ENCODE assay signal across 6 cellular contexts in the genomic region with DNA sequence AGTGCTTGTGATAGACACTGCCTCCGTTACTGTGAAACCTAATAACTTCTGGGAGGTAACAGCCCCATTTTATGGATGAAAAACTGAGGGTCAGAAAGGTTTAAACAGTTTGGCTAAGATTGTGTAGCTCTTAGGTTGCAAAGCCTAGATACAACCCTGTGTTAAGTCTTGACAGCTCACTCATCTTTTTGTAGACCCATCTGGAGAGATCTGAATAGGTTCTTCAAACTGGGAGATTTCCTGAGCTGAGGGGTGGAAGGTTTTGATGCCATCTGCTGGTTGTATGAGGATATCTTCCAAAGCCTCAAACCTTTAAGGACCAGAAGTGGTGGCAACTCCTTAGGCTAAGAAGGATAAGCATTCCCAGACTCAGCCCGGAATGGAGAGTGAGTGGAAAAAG. TPM values are rescaled to one million over a fixed set of nuclear protein-coding genes. Genes with fewer than 3 reads are reported as not detected.
DNase-seq lines count a peak whose midpoint lies in the region; ATAC-seq, FAIRE-seq and TF ChIP-seq lines count a peak whose summit lies in the region.

No MANE protein-coding gene starts in this region.

- H4K20me1 ChIP-seq in PC-3 (ENCODE audit: low read length), result no peaks in the 10 kb centered on the region

- FAIRE-seq in A549 (lab: Jason Lieb, UNC), result peak; percentile 63

- H3K9me3 ChIP-seq in A549 (no peaks in the 10 kb centered on the region), PC-3 (ENCODE audit: low read length) (no peaks in the 10 kb centered on the region)
- H3K9me3 ChIP-seq in effector memory CD4-positive, alpha-beta T cell (ENCODE audit: control insufficient read depth, low read length), result no peaks in the 10 kb centered on the region

- TF ChIP-seq EP300 in A549 (IDR thresholded peaks at IDR 0.05), result no peak

- intact Hi-C loops in PC-3 (cut with micrococcal nuclease), result loop anchor here (1.0 to 2.0 kb wide), 3 partner anchors 73 to 297 kb away; partner anchors contain the start of gene TIMM10

- 49% methylated on average over 2 of the region's 2 CpGs for WGBS in A549 (ENCODE audit: missing lambda C conversion rate)

- H3K9me2 ChIP-seq in PC-3 (replicated peaks; ENCODE audit: low read length), result no peaks in the 10 kb centered on the region

- TF ChIP-seq CTCF in A549 (IDR thresholded peaks at IDR 0.05) (peak; percentile 69), PC-3 (conservative IDR thresholded peaks at IDR 0.05; ENCODE audit: low read depth, low read length) (peak; percentile 81)

- H3K27ac ChIP-seq in A549, result no peak overlapping the region
- no peak overlapping the region for H3K27ac ChIP-seq in PC-3 (ENCODE audit: low read length)
- no peak overlapping the region for H3K27ac ChIP-seq in effector memory CD4-positive, alpha-beta T cell (ENCODE audit: insufficient read depth, low read length, poor library complexity, severe bottlenecking)

- BruUV-seq in PC-3 (replicated peaks; lab: Mats Ljungman, UMichigan), result no TSS peak

- POLR2A ChIA-PET in A549 (lab: Yijun Ruan, JAX) (interaction anchor here (0.5 to 1.9 kb wide), 4 partner anchors 58 to 306 kb away, joined by 3 to 16 read pairs (median 4); partner anchors contain the start of genes SSRP1 and UBE2L6), PC-3 (lab: Charles Lee; ENCODE audit: unreplicated experiment) (no interaction called here)

- H3K27me3 ChIP-seq in PC-3 (ENCODE audit: low read length), result no peaks in the 10 kb centered on the region; the same call in 1 of the 2 replicates
- peaks cover 24% of the 10 kb centered on the region for H3K27me3 ChIP-seq in effector memory CD4-positive, alpha-beta T cell (replicated peaks; ENCODE audit: control insufficient read depth, insufficient read depth, low read length, poor library complexity, severe bottlenecking)

- H3F3A ChIP-seq in PC-3 (ENCODE audit: low read length, unreplicated experiment), result no peaks in the 10 kb centered on the region

- H3K36me3 ChIP-seq in PC-3 (ENCODE audit: low read depth, low read length), result no peaks in the 10 kb centered on the region
- no peaks in the 10 kb centered on the region for H3K36me3 ChIP-seq in effector memory CD4-positive, alpha-beta T cell (ENCODE audit: control insufficient read depth, insufficient read depth, low read length)

- peak; percentile 74 to 78 for DNase-seq in A549 (ENCODE audit: low read depth in 1 of 2, low spot score in 1 of 2)
- peak; percentile 76 for DNase-seq in PC-3
- DNase-seq in glomerular visceral epithelial cell (ENCODE audit: extremely low spot score), result peak; percentile 51
- no peak for DNase-seq in effector memory CD4-positive, alpha-beta T cell
- no peak for DNase-seq in stimulated activated CD4-positive, alpha-beta T cell treated with anti-CD3 and anti-CD28 coated beads, Interleukin-12 subunit alpha, Interleukin-12 subunit beta, amount 100 ng/mL, for 4 hours

- TF ChIP-seq POLR2A in A549 (IDR thresholded peaks at IDR 0.05; ENCODE audit: low read length), result no peak

- H3K4me2 ChIP-seq in A549, result no peak overlapping the region
- H3K4me2 ChIP-seq in PC-3 (ENCODE audit: low read length), result no peak overlapping the region

- no peak overlapping the region for H3K4me3 ChIP-seq in A549
- H3K4me3 ChIP-seq in PC-3 (ENCODE audit: low read length), result no peak overlapping the region
- no peak overlapping the region for H3K4me3 ChIP-seq in effector memory CD4-positive, alpha-beta T cell (ENCODE audit: insufficient read depth, low read depth, low read length, poor library complexity, severe bottlenecking)

- CTCF ChIA-PET in A549 (lab: Yijun Ruan, JAX) (interaction anchor here (0.7 to 11.7 kb wide), 35 partner anchors 8 to 296 kb away, joined by 3 to 318 read pairs (median 4); partner anchors contain the start of genes CLP1, RTN4RL2, TIMM10 and UBE2L6), PC-3 (lab: Charles Lee) (interaction anchor here (0.5 to 2.8 kb wide), 6 partner anchors 15 to 296 kb away, joined by 3 to 16 read pairs (median 6); partner anchors contain the start of gene UBE2L6)

- ATAC-seq in A549, result peak; percentile 31 to 39; a peak in 3 of 6 replicates
- peak; percentile 40 for ATAC-seq in GM21723 (IDR thresholded peaks at IDR 0.05; ENCODE audit: unreplicated experiment)
- peak; percentile 26; the same call in 1 of the 2 replicates for ATAC-seq in PC-3

- peak; percentile 66 to 69 for TF ChIP-seq RAD21 in A549 (conservative IDR thresholded peaks at IDR 0.05 in 1 of 2, IDR thresholded peaks at IDR 0.05 in 1 of 2)

- no peak overlapping the region for H3K9ac ChIP-seq in PC-3 (ENCODE audit: low read length)

- H3K4me1 ChIP-seq in A549 (peaks cover 32% of the 10 kb centered on the region), PC-3 (ENCODE audit: insufficient read depth, low read length) (peaks cover 14% of the 10 kb centered on the region)
- peaks cover 19% of the 10 kb centered on the region for H3K4me1 ChIP-seq in effector memory CD4-positive, alpha-beta T cell (ENCODE audit: control insufficient read depth, insufficient read depth, low read length, poor library complexity, severe bottlenecking)

- no peak overlapping the region for H2AFZ ChIP-seq in PC-3 (ENCODE audit: low read length)

- H3K79me2 ChIP-seq in PC-3 (ENCODE audit: low read length), result peaks cover 27% of the 10 kb centered on the region

TF ChIP-seq in A549, 52 proteins besides CTCF, POLR2A, EP300 and RAD21:
- peak; percentile 74; the same call in 1 of the 2 replicates for TF ChIP-seq HDAC2 (IDR thresholded peaks at IDR 0.05)
- no peak for TF ChIP-seq ZC3H11A (IDR thresholded peaks at IDR 0.05)
- TF ChIP-seq KDM1A (IDR thresholded peaks at IDR 0.05; ENCODE audit: low read depth), result peak; percentile 92; the same call in 1 of the 2 replicates
- TF ChIP-seq SMC3 (IDR thresholded peaks at IDR 0.05), result peak; percentile 70

RNA-seq across cellular contexts. Expression of gene YPEL4, which starts 8.3 kb away (rescaled TPM):
- polyA plus RNA-seq in A549 (2011; rRNA removed) (0.04 and 0.13 TPM in 2 replicates), A549 (2017; fragmentation: RNase III; extraction: RNeasy Plus Mini Kit Qiagen cat#74134 plus additional on column Dnase treatment) (0.04 to 0.06 TPM in 2 of 3 replicates, not detected in the other)
- 0.01 and 0.08 TPM in 2 replicates for polyA plus RNA-seq in A549 (2012; cell fraction: cytosol; rRNA removed)
- polyA plus RNA-seq in A549 (2012; cell fraction: nucleus; rRNA removed), result 0.04 TPM in 1 of 2 replicates, not detected in the other
- 0.10 and 0.17 TPM in 2 replicates for polyA minus RNA-seq in A549 (2011; rRNA and poly(A)+ RNA removed)
- total RNA-seq in PC-3 (2014; rRNA removed), result not detected in 2 replicates

RNA-seq across cellular contexts. Expression of gene CLP1, which starts 16.1 kb away (rescaled TPM):
- 22.8 and 24.2 TPM in 2 replicates for polyA plus RNA-seq in A549 (2011; rRNA removed)
- polyA plus RNA-seq in A549 (2012; cell fraction: cytosol; rRNA removed), result 18.3 and 19.5 TPM in 2 replicates
- polyA plus RNA-seq in A549 (2012; cell fraction: nucleus; rRNA removed), result 16.0 and 24.4 TPM in 2 replicates
- 31.6 to 33.0 TPM (median 31.8 TPM) in 3 replicates for polyA plus RNA-seq in A549 (2017; fragmentation: RNase III; extraction: RNeasy Plus Mini Kit Qiagen cat#74134 plus additional on column Dnase treatment)
- polyA minus RNA-seq in A549 (2011; rRNA and poly(A)+ RNA removed), result 21.3 and 25.5 TPM in 2 replicates
- total RNA-seq in PC-3 (2014; rRNA removed), result 23.0 and 28.4 TPM in 2 replicates

RNA-seq across cellular contexts. Expression of gene ZDHHC5, which starts 26.5 kb away (rescaled TPM):
- polyA plus RNA-seq in A549 (2011; rRNA removed) (63.8 and 75.9 TPM in 2 replicates), A549 (2017; fragmentation: RNase III; extraction: RNeasy Plus Mini Kit Qiagen cat#74134 plus additional on column Dnase treatment) (44.1 to 47.1 TPM (median 46.5 TPM) in 3 replicates)
- 49.6 and 59.2 TPM in 2 replicates for polyA plus RNA-seq in A549 (2012; cell fraction: cytosol; rRNA removed)
- polyA plus RNA-seq in A549 (2012; cell fraction: nucleus; rRNA removed), result 62.4 and 72.5 TPM in 2 replicates
- 116 and 122 TPM in 2 replicates for polyA minus RNA-seq in A549 (2011; rRNA and poly(A)+ RNA removed)
- 86.7 and 102 TPM in 2 replicates for total RNA-seq in PC-3 (2014; rRNA removed)

RNA-seq across cellular contexts. Expression of gene SERPING1, which starts 43.9 kb away (rescaled TPM):
- polyA plus RNA-seq in A549 (2011; rRNA removed) (0.59 and 0.91 TPM in 2 replicates), A549 (2017; fragmentation: RNase III; extraction: RNeasy Plus Mini Kit Qiagen cat#74134 plus additional on column Dnase treatment) (0.10 to 0.63 TPM (median 0.53 TPM) in 3 replicates)
- 0.15 and 0.19 TPM in 2 replicates for polyA plus RNA-seq in A549 (2012; cell fraction: cytosol; rRNA removed)
- 0.07 TPM in 1 of 2 replicates, not detected in the other for polyA plus RNA-seq in A549 (2012; cell fraction: nucleus; rRNA removed)
- polyA minus RNA-seq in A549 (2011; rRNA and poly(A)+ RNA removed), result 0.79 and 1.1 TPM in 2 replicates
- total RNA-seq in PC-3 (2014; rRNA removed), result not detected in 2 replicates

Comparison
In these comparisons a context has a peak if more than half of its experiments do, and no peak if none do; other contexts are left out.
1. DNase-seq: peak in A549 (2 of 2), PC-3 (single experiment) and glomerular visceral epithelial cell (single experiment); none in effector memory CD4-positive, alpha-beta T cell (0 of 3) and stimulated activated CD4-positive, alpha-beta T cell treated with anti-CD3 and anti-CD28 coated beads, Interleukin-12 subunit alpha, Interleukin-12 subunit beta, amount 100 ng/mL, for 4 hours (single experiment).
2. Peak in every context shown above with its lines, with median percentiles within 50 percentile points of each other: ATAC-seq.